ENCODE assay signal across 28 cellular contexts in genomic region chr2:100278501-100278900, GRCh38. TPM values are rescaled to one million over a fixed set of nuclear protein-coding genes. Genes with fewer than 3 reads are reported as not detected.
"Had no signal": no experiment of that assay in that cellular context is flagged by ENCODE, and none has a peak within 500 bp of the region (broad histone marks: within the 10 kb centered on the region; RNA-seq: fewer than 3 reads in every experiment).

No MANE protein-coding gene starts in this region.

- H3K27ac ChIP-seq: Peyer's patch, RWPE1, WERI-Rb-1 had no signal

- H3K36me3 ChIP-seq: Peyer's patch, WERI-Rb-1 had no signal

- H3K27me3 ChIP-seq: Peyer's patch had no signal

- ATAC-seq: PC-3, Right ventricle myocardium inferior, SK-N-SH treated with all-trans-retinoic acid at 6 μM for 48 hours had no signal

- H3K9me3 ChIP-seq: Peyer's patch had no signal

- H3K4me1 ChIP-seq: Peyer's patch had no signal

- FAIRE-seq: bronchial epithelial cell had no signal

- DNase-seq: activated CD4-positive, alpha-beta memory T cell treated with anti-CD3 and anti-CD28 coated beads, Interleukin-2, amount 10 ng/mL, durations not matched to agents 7 days and 5 days; activated CD4-positive, alpha-beta T cell treated with anti-CD3 and anti-CD28 coated beads for 1 hour; activated CD4-positive, alpha-beta T cell treated with anti-CD3 and anti-CD28 coated beads for 48 hours; activated CD4-positive, CD25-positive, alpha-beta regulatory T cell; activated gamma-delta T cell; activated naive CD4-positive, alpha-beta T cell treated with Interleukin-2 at 50 U/mL for 16 hours; activated naive CD8-positive, alpha-beta T cell treated with anti-CD3 and anti-CD28 coated beads, Interleukin-2, amount 10 ng/mL, durations not matched to agents 7 days and 5 days; activated T-cell treated with anti-CD3 and anti-CD28 coated beads, Interleukin-2, amount 50 U/mL, for 24 hours; central memory CD4-positive, alpha-beta T cell; MM.1S; NCI-H1092; NCI-H1436 treated with DMSO at 0.1 percent for 48 hours; NCI-H187; NCI-H2029 treated with DMSO at 0.1 percent for 48 hours; NCI-H2107; NCI-H2171; NCI-H510A; NCI-H526; NCI-H748 treated with DMSO at 0.1 percent for 48 hours; PC-3; Peyer's patch; SIG-M5; T-helper 9 cell; WERI-Rb-1 had no signal

- H3K4me3 ChIP-seq: Peyer's patch had no signal

RNA-seq across cellular contexts. Expression of gene LONRF2, which starts 43.8 kb away (rescaled TPM):
- total RNA-seq: bronchial epithelial cell had no signal
